ENCODE assay signal across 19 cellular contexts in genomic region chr5:8418049-8418426, GRCh38.
DNase-seq lines count a peak whose midpoint lies in the region; ATAC-seq and TF ChIP-seq lines count a peak whose summit lies in the region.
"Had no signal": no experiment of that assay in that cellular context is flagged by ENCODE, and none has a peak within 500 bp of the region (broad histone marks: within the 10 kb centered on the region; RNA-seq: fewer than 3 reads in every experiment).

No MANE protein-coding gene starts in this region.

- no peak overlapping the region for H2BK15ac ChIP-seq in mesendoderm (replicated peaks; ENCODE audit: low read depth)

- H3K4me3 ChIP-seq in endodermal cell (ENCODE audit: low read length) (no peak overlapping the region), mesendoderm (ENCODE audit: low read length) (no peak overlapping the region), esophagus muscularis mucosa (no peak overlapping the region)
- H3K4me3 ChIP-seq: K562, Peyer's patch, SJSA1 had no signal

- no peak overlapping the region for H3K56ac ChIP-seq in mesendoderm (ENCODE audit: low read length)

- H2AK5ac ChIP-seq in mesendoderm (ENCODE audit: low read length): no peak overlapping the region

- H3K9ac ChIP-seq in endodermal cell (ENCODE audit: extremely low read depth, low read length, poor library complexity, severe bottlenecking) (no peak overlapping the region), mesendoderm (ENCODE audit: low read length) (no peak overlapping the region)

- no peak overlapping the region for H3K18ac ChIP-seq in mesendoderm (ENCODE audit: low read length)

- H2BK120ac ChIP-seq in mesendoderm (ENCODE audit: low read depth, low read length): no peak overlapping the region

- WGBS in endodermal cell (ENCODE audit: insufficient coverage in 1 of 2, insufficient read length in 1 of 2), 2 experiments: 50 to 60% methylated on average over 2 to 3 of the region's 3 CpGs
- WGBS in mesendoderm (ENCODE audit: extremely low coverage, insufficient coverage, low lambda C conversion rate): no CpG with 5 or more reads among the region's 3 CpGs
- 48% methylated on average over 3 of the region's 3 CpGs for WGBS in esophagus muscularis mucosa

- no peaks in the 10 kb centered on the region for H3K9me3 Mint-ChIP-seq in HFFc6
- no peaks in the 10 kb centered on the region for H3K9me3 Mint-ChIP-seq in endodermal cell
- H3K9me3 Mint-ChIP-seq: CD4-positive, alpha-beta T cell had no signal

- H3K4me1 Mint-ChIP-seq in HFFc6 (ENCODE audit: low read depth): no peaks in the 10 kb centered on the region
- H3K4me1 Mint-ChIP-seq in endodermal cell: peaks cover 3% of the 10 kb centered on the region

- H3K27me3 ChIP-seq in endodermal cell (ENCODE audit: control insufficient read depth, insufficient read depth, low read length, poor library complexity, severe bottlenecking) (no peaks in the 10 kb centered on the region), mesendoderm (ENCODE audit: insufficient read depth, low read length, poor library complexity) (no peaks in the 10 kb centered on the region), esophagus muscularis mucosa (no peaks in the 10 kb centered on the region)
- H3K27me3 ChIP-seq: Peyer's patch, SJSA1 had no signal

- H3K27ac ChIP-seq in endodermal cell (ENCODE audit: low read depth, low read length): peak overlapping the region; percentile 87
- no peak overlapping the region for H3K27ac ChIP-seq in mesendoderm (ENCODE audit: low read depth, low read length)
- no peak overlapping the region for H3K27ac ChIP-seq in esophagus muscularis mucosa (replicated peaks in 1 of 4)
- H3K27ac ChIP-seq: Peyer's patch, SJSA1 had no signal

- H3K36me3 ChIP-seq in endodermal cell (ENCODE audit: control insufficient read depth, insufficient read depth, low read length) (no peaks in the 10 kb centered on the region), mesendoderm (ENCODE audit: control insufficient read depth, insufficient read depth, low read length) (no peaks in the 10 kb centered on the region), esophagus muscularis mucosa (no peaks in the 10 kb centered on the region)
- H3K36me3 ChIP-seq: Peyer's patch, SJSA1 had no signal

- no peaks in the 10 kb centered on the region for H3K79me2 ChIP-seq in mesendoderm (ENCODE audit: control insufficient read depth, insufficient read depth, low read length)

- no peak overlapping the region for H3K23ac ChIP-seq in mesendoderm (ENCODE audit: low read length)

- H3K27ac Mint-ChIP-seq in HFFc6 (no peak overlapping the region), endodermal cell (no peak overlapping the region)
- H3K27ac Mint-ChIP-seq: CD4-positive, alpha-beta T cell had no signal

- no peak for TF ChIP-seq CTCF in HFFc6 (IDR thresholded peaks at IDR 0.05)
- TF ChIP-seq CTCF in endodermal cell (conservative IDR thresholded peaks at IDR 0.05): no peak
- TF ChIP-seq CTCF in GM10266 (IDR thresholded peaks at IDR 0.05; ENCODE audit: control insufficient read depth, insufficient read depth, low read depth, missing control alignments): no peak
- no peak for TF ChIP-seq CTCF in esophagus muscularis mucosa (IDR thresholded peaks at IDR 0.05)

- intact Hi-C loops in esophagus muscularis mucosa (cut with DNase I): no loop called here

- no peak overlapping the region for H4K5ac ChIP-seq in mesendoderm (ENCODE audit: low read length)

- H3K36me3 Mint-ChIP-seq in HFFc6 (ENCODE audit: low read depth): no peaks in the 10 kb centered on the region
- H3K36me3 Mint-ChIP-seq in endodermal cell (ENCODE audit: low read depth): no peaks in the 10 kb centered on the region

- H3K4ac ChIP-seq in mesendoderm (ENCODE audit: low read depth, low read length): no peak overlapping the region

- TF ChIP-seq POLR2A in esophagus muscularis mucosa (IDR thresholded peaks at IDR 0.05; ENCODE audit: low read depth): no peak

- no peak overlapping the region for H4K8ac ChIP-seq in mesendoderm (ENCODE audit: low read depth, low read length)

- peak; percentile 6 for DNase-seq in HFFc6
- no peak for DNase-seq in endodermal cell
- peak; percentile 6 for DNase-seq in mesendoderm
- DNase-seq in retina: peak; percentile 14
- no peak for DNase-seq in hippocampal formation (lab: John Stamatoyannopoulos, UW)
- DNase-seq in GM10266 (ENCODE audit: extremely low spot score): no peak
- DNase-seq in esophagus muscularis mucosa (ENCODE audit: extremely low spot score): no peak
- DNase-seq: Caco-2; CD4-positive, alpha-beta T cell; GF-D8; GOT3; NCI-H1417 treated with DMSO at 0.1 percent for 48 hours; NCI-H1930; NCI-H446 treated with DMSO at 0.1 percent for 48 hours; Peyer's patch had no signal

- no peak for ATAC-seq in HG03045 (IDR thresholded peaks at IDR 0.05; ENCODE audit: unreplicated experiment)
- ATAC-seq: HCT116, K562 had no signal

- H3K4me1 ChIP-seq in endodermal cell (ENCODE audit: control insufficient read depth, insufficient read depth, low read length) (no peaks in the 10 kb centered on the region), mesendoderm (ENCODE audit: control insufficient read depth, low read depth, low read length) (no peaks in the 10 kb centered on the region), esophagus muscularis mucosa (no peaks in the 10 kb centered on the region)
- H3K4me1 ChIP-seq: Caco-2, Peyer's patch, SJSA1 had no signal

- no peak overlapping the region for H2BK5ac ChIP-seq in mesendoderm (ENCODE audit: low read length)

- H3K79me1 ChIP-seq in mesendoderm (ENCODE audit: low read length): no peaks in the 10 kb centered on the region

- no peak for TF ChIP-seq EP300 in esophagus muscularis mucosa (IDR thresholded peaks at IDR 0.05)

- H3K27me3 Mint-ChIP-seq in HFFc6 (ENCODE audit: insufficient read depth) (peaks cover 10% of the 10 kb centered on the region), endodermal cell (ENCODE audit: insufficient read depth) (no peaks in the 10 kb centered on the region)

- H3K9me3 ChIP-seq in endodermal cell (ENCODE audit: control insufficient read depth, low read length) (no peaks in the 10 kb centered on the region), esophagus muscularis mucosa (no peaks in the 10 kb centered on the region)
- H3K9me3 ChIP-seq: Caco-2, Peyer's patch, SJSA1 had no signal

- H3K4me3 Mint-ChIP-seq in HFFc6 (no peak overlapping the region), endodermal cell (no peak overlapping the region)
- H3K4me3 Mint-ChIP-seq: CD4-positive, alpha-beta T cell had no signal

- H3K4me2 ChIP-seq in mesendoderm (ENCODE audit: low read length): no peak overlapping the region

Comparison
In these comparisons a context has a peak if more than half of its experiments do, and no peak if none do; other contexts are left out.
1. DNase-seq: peak in HFFc6 (single experiment), mesendoderm (single experiment) and retina (single experiment); none in endodermal cell (single experiment), hippocampal formation (0 of 2), GM10266 (single experiment) and esophagus muscularis mucosa (single experiment).